Comparison of ENCODE assay signal across 8 cellular contexts in the genomic region with DNA sequence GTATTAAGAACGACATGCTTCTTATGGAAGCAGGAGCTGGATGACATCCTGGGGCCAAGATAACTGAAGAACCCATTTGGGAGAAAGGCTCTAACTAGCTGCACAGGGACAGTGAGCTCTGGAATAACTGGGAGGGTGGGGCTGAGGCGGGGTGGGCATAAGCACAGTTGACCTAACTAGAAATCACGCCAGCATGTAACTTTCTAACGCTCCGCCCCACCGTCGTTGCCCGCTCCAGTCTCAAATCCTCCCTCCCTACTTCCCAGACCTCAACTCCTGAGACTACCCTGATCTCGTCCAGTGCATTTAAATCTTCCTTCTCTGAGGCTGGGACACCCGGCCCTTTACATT. TPM values are rescaled to one million over a fixed set of nuclear protein-coding genes. Genes with fewer than 3 reads are reported as not detected.
DNase-seq lines count a peak whose midpoint lies in the region; ATAC-seq and TF ChIP-seq lines count a peak whose summit lies in the region.

No MANE protein-coding gene starts in this region.

- no peaks in the 10 kb centered on the region for H3K27me3 Mint-ChIP-seq in activated T-cell treated with anti-CD3 and anti-CD28 coated beads, Interleukin-2, amount 50 U/mL, for 4 hours (ENCODE audit: low read depth)
- no peaks in the 10 kb centered on the region for H3K27me3 Mint-ChIP-seq in activated naive CD8-positive, alpha-beta T cell treated with anti-CD3 and anti-CD28 coated beads, Interleukin-2, amount 10 ng/mL, durations not matched to agents 7 days and 5 days
- no peaks in the 10 kb centered on the region for H3K27me3 Mint-ChIP-seq in type B pancreatic cell

- CTCF ChIA-PET in GM10248 (lab: Yijun Ruan, JAX), result interaction anchor here (0.6 to 12.1 kb wide), 11 partner anchors 10 to 584 kb away, joined by 3 to 220 read pairs (median 4); no protein-coding TSS in a partner anchor

- H3K36me3 ChIP-seq in liver (ENCODE audit: control insufficient read depth in 4 of 4, insufficient read depth in 3 of 4, low read depth in 1 of 4, low read length in 3 of 4), result peaks cover under 1 to 31% (median 24%) of the 10 kb centered on the region in 4 donors

- no peak for DNase-seq in activated T-cell treated with anti-CD3 and anti-CD28 coated beads, Interleukin-2, amount 50 U/mL, for 4 hours
- DNase-seq in activated T-cell treated with anti-CD3 and anti-CD28 coated beads, Interleukin-2, amount 50 U/mL, for 48 hours, result no peak
- DNase-seq in activated naive CD8-positive, alpha-beta T cell treated with anti-CD3 and anti-CD28 coated beads, Interleukin-2, amount 10 ng/mL, durations not matched to agents 7 days and 5 days, result no peak
- no peak for DNase-seq in type B pancreatic cell (ENCODE audit: extremely low spot score, unreplicated experiment)
- no peak for DNase-seq in GM10248 (ENCODE audit: extremely low spot score)
- no peak for DNase-seq in GDM1 (lab: John Stamatoyannopoulos, UW)

- H3K27ac Mint-ChIP-seq in activated naive CD8-positive, alpha-beta T cell treated with anti-CD3 and anti-CD28 coated beads, Interleukin-2, amount 10 ng/mL, durations not matched to agents 7 days and 5 days, result peak overlapping the region; percentile 96
- H3K27ac Mint-ChIP-seq in type B pancreatic cell, result peak overlapping the region; percentile 94

- H3K27ac ChIP-seq in liver (ENCODE audit: low read depth in 1 of 2, low read length in 2 of 2), result peak overlapping the region; percentile 35 to 51

- H3K4me3 Mint-ChIP-seq in activated T-cell treated with anti-CD3 and anti-CD28 coated beads, Interleukin-2, amount 50 U/mL, for 4 hours, result peak overlapping the region; percentile 94
- peak overlapping the region; percentile 100 for H3K4me3 Mint-ChIP-seq in activated naive CD8-positive, alpha-beta T cell treated with anti-CD3 and anti-CD28 coated beads, Interleukin-2, amount 10 ng/mL, durations not matched to agents 7 days and 5 days
- H3K4me3 Mint-ChIP-seq in type B pancreatic cell, result peak overlapping the region; percentile 100

- 0% methylated on average over 10 of the region's 10 CpGs for WGBS in liver

- POLR2A ChIA-PET in activated naive CD8-positive, alpha-beta T cell treated with anti-CD3 and anti-CD28 coated beads, Interleukin-2, amount 10 ng/mL, durations not matched to agents 7 days and 5 days (lab: Charles Lee), result interaction anchor here (0.6 to 1.0 kb wide), 3 partner anchors 144 to 294 kb away, joined by 3 to 4 read pairs (median 3); a partner anchor contains a TSS
- POLR2A ChIA-PET in GM10248 (lab: Yijun Ruan, JAX), result interaction anchor here (0.9 kb wide), 1 partner anchor 45 kb away, joined by 3 read pairs; no protein-coding TSS in a partner anchor

- H3K4me1 ChIP-seq in liver (ENCODE audit: control insufficient read depth in 4 of 4, insufficient read depth in 4 of 4, low read length in 3 of 4), result peaks cover 0 to 16% (median 13%) of the 10 kb centered on the region in 4 donors

- H3K27me3 ChIP-seq in liver (ENCODE audit: control insufficient read depth in 4 of 4, insufficient read depth in 4 of 4, low read length in 3 of 4), result no peaks in the 10 kb centered on the region

- no peak for ATAC-seq in activated T-cell treated with anti-CD3 and anti-CD28 coated beads, Interleukin-2, amount 50 U/mL, for 4 hours
- no peak for ATAC-seq in activated naive CD8-positive, alpha-beta T cell treated with anti-CD3 and anti-CD28 coated beads, Interleukin-2, amount 10 ng/mL, durations not matched to agents 7 days and 5 days (ENCODE audit: low read depth)
- ATAC-seq in GM18517 (IDR thresholded peaks at IDR 0.05; ENCODE audit: unreplicated experiment), result no peak

- peaks cover 12% of the 10 kb centered on the region for H3K4me1 Mint-ChIP-seq in activated T-cell treated with anti-CD3 and anti-CD28 coated beads, Interleukin-2, amount 50 U/mL, for 4 hours (ENCODE audit: low read depth)
- peaks cover 12% of the 10 kb centered on the region for H3K4me1 Mint-ChIP-seq in activated naive CD8-positive, alpha-beta T cell treated with anti-CD3 and anti-CD28 coated beads, Interleukin-2, amount 10 ng/mL, durations not matched to agents 7 days and 5 days
- peaks cover 9% of the 10 kb centered on the region for H3K4me1 Mint-ChIP-seq in type B pancreatic cell (ENCODE audit: unreplicated experiment)

- H3K4me3 ChIP-seq in liver (ENCODE audit: low read depth in 1 of 3, low read length in 3 of 3), result peak overlapping the region; percentile 66 to 96 (median 93)

- H3K9me3 ChIP-seq in liver (ENCODE audit: control insufficient read depth in 4 of 4, low read length in 3 of 4), result no peaks in the 10 kb centered on the region

- peaks cover 19% of the 10 kb centered on the region for H3K36me3 Mint-ChIP-seq in activated T-cell treated with anti-CD3 and anti-CD28 coated beads, Interleukin-2, amount 50 U/mL, for 4 hours (ENCODE audit: insufficient read depth)
- peaks cover 12% of the 10 kb centered on the region for H3K36me3 Mint-ChIP-seq in activated naive CD8-positive, alpha-beta T cell treated with anti-CD3 and anti-CD28 coated beads, Interleukin-2, amount 10 ng/mL, durations not matched to agents 7 days and 5 days
- H3K36me3 Mint-ChIP-seq in type B pancreatic cell, result peaks cover 17% of the 10 kb centered on the region

- TF ChIP-seq RAD21 in liver (IDR thresholded peaks at IDR 0.05), result no peak

- no peaks in the 10 kb centered on the region for H3K9me3 Mint-ChIP-seq in activated T-cell treated with anti-CD3 and anti-CD28 coated beads, Interleukin-2, amount 50 U/mL, for 4 hours
- no peaks in the 10 kb centered on the region for H3K9me3 Mint-ChIP-seq in activated naive CD8-positive, alpha-beta T cell treated with anti-CD3 and anti-CD28 coated beads, Interleukin-2, amount 10 ng/mL, durations not matched to agents 7 days and 5 days
- no peaks in the 10 kb centered on the region for H3K9me3 Mint-ChIP-seq in type B pancreatic cell

- H3K9ac ChIP-seq in liver (ENCODE audit: low read depth in 1 of 2, low read length in 2 of 2), result peak overlapping the region; percentile 44 to 51

- TF ChIP-seq CTCF in liver (IDR thresholded peaks at IDR 0.05; ENCODE audit: low read depth, low read length, missing input control), result no peak
- TF ChIP-seq CTCF in type B pancreatic cell (conservative IDR thresholded peaks at IDR 0.05), result no peak
- TF ChIP-seq CTCF in GM10248 (IDR thresholded peaks at IDR 0.05; ENCODE audit: control extremely low read depth, extremely low read depth, low read depth, missing control alignments), result no peak

TF ChIP-seq in liver, 16 proteins besides CTCF, POLR2A, EP300 and RAD21:
- no peak for TF ChIP-seq HNF4A (conservative IDR thresholded peaks at IDR 0.05)
- no peak for TF ChIP-seq HNF4G (IDR thresholded peaks at IDR 0.05)
- TF ChIP-seq FOXA2 (IDR thresholded peaks at IDR 0.05), result no peak
- no peak for TF ChIP-seq FOXA1 (IDR thresholded peaks at IDR 0.05)
- TF ChIP-seq, protein P1, sequence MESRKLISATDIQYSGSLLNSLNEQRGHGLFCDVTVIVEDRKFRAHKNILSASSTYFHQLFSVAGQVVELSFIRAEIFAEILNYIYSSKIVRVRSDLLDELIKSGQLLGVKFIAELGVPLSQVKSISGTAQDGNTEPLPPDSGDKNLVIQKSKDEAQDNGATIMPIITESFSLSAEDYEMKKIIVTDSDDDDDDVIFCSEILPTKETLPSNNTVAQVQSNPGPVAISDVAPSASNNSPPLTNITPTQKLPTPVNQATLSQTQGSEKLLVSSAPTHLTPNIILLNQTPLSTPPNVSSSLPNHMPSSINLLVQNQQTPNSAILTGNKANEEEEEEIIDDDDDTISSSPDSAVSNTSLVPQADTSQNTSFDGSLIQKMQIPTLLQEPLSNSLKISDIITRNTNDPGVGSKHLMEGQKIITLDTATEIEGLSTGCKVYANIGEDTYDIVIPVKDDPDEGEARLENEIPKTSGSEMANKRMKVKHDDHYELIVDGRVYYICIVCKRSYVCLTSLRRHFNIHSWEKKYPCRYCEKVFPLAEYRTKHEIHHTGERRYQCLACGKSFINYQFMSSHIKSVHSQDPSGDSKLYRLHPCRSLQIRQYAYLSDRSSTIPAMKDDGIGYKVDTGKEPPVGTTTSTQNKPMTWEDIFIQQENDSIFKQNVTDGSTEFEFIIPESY (IDR thresholded peaks at IDR 0.05), result no peak
- no peak for TF ChIP-seq NR2F2 (IDR thresholded peaks at IDR 0.05)
- TF ChIP-seq, protein P2, sequence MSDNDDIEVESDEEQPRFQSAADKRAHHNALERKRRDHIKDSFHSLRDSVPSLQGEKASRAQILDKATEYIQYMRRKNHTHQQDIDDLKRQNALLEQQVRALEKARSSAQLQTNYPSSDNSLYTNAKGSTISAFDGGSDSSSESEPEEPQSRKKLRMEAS (IDR thresholded peaks at IDR 0.05), result no peak
- TF ChIP-seq RXRA (IDR thresholded peaks at IDR 0.05), result no peak
- TF ChIP-seq GABPA (IDR thresholded peaks at IDR 0.05 in 1 of 2, conservative IDR thresholded peaks at IDR 0.05 in 1 of 2), result no peak
- TF ChIP-seq EGR1 (IDR thresholded peaks at IDR 0.05; ENCODE audit: low read depth in 2 of 2), result no peak
- no peak for TF ChIP-seq SP1 (IDR thresholded peaks at IDR 0.05)
- TF ChIP-seq YY1 (IDR thresholded peaks at IDR 0.05), result no peak

RNA-seq across cellular contexts. Expression of a gene that starts 0.4 kb away (rescaled TPM):
- total RNA-seq in activated T-cell treated with anti-CD3 and anti-CD28 coated beads, Interleukin-2, amount 50 U/mL, for 4 hours, result 100 to 1,000 TPM; 549 to 631 (median 628) TPM
- total RNA-seq in activated naive CD8-positive, alpha-beta T cell treated with anti-CD3 and anti-CD28 coated beads, Interleukin-2, amount 10 ng/mL, durations not matched to agents 7 days and 5 days, result 100 to 1,000 TPM; 104 to 110 TPM
- 10 to 100 TPM; 52.5 to 84.7 TPM for total RNA-seq in liver
- polyA plus RNA-seq in liver, result 100 to 1,000 TPM; 112 to 149 TPM
- 231 and 270 TPM in 2 replicates for total RNA-seq in type B pancreatic cell (ENCODE audit: low replicate concordance)

RNA-seq across cellular contexts. Expression of a gene that starts 52.2 kb away (rescaled TPM):
- 1 to 10 TPM; 2.8 to 3.2 (median 3.1) TPM for total RNA-seq in activated T-cell treated with anti-CD3 and anti-CD28 coated beads, Interleukin-2, amount 50 U/mL, for 4 hours
- 10 to 100 TPM; 43.6 to 47.7 TPM for total RNA-seq in activated naive CD8-positive, alpha-beta T cell treated with anti-CD3 and anti-CD28 coated beads, Interleukin-2, amount 10 ng/mL, durations not matched to agents 7 days and 5 days
- total RNA-seq in liver (10 to 100 TPM; 13.1 to 23.1 TPM), type B pancreatic cell (ENCODE audit: low replicate concordance) (39.6 and 42.3 TPM in 2 replicates)
- polyA plus RNA-seq in liver, result 10 to 100 TPM in 1 of 2 donors, 1 to 10 TPM in 1; 5.3 to 21.9 TPM
